In the genomic region with DNA sequence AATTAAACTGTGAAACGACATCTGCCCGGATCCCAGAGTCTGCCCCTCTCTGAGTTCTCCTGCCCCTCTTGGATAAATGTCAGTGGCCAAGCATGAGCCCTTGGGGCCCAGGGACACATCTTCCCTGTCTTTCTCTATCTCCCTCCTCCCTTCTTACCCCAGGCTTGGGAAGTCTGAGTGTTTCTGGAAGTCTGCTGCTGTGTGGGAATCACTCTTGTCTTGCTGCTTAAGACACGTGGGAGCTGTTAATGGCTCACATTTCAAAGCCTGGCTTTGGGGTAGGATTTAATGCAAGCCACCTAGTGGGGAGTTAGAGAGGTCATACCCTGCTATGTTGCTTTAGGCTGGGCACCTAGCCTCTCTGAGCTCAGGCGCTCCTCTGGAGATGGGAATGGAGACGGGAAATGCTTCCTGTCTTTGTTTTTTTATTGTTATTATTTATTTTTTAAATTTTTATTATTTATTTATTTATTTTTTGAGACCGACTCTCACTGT, we compare ENCODE assay signal across 1 cellular context.
TF ChIP-seq lines count a peak whose summit lies in the region.

No MANE protein-coding gene starts in this region.

TF ChIP-seq in K562, 482 proteins besides CTCF, POLR2A, EP300 and RAD21 (continued from another document and continues in another):
- TF ChIP-seq, protein P1, sequence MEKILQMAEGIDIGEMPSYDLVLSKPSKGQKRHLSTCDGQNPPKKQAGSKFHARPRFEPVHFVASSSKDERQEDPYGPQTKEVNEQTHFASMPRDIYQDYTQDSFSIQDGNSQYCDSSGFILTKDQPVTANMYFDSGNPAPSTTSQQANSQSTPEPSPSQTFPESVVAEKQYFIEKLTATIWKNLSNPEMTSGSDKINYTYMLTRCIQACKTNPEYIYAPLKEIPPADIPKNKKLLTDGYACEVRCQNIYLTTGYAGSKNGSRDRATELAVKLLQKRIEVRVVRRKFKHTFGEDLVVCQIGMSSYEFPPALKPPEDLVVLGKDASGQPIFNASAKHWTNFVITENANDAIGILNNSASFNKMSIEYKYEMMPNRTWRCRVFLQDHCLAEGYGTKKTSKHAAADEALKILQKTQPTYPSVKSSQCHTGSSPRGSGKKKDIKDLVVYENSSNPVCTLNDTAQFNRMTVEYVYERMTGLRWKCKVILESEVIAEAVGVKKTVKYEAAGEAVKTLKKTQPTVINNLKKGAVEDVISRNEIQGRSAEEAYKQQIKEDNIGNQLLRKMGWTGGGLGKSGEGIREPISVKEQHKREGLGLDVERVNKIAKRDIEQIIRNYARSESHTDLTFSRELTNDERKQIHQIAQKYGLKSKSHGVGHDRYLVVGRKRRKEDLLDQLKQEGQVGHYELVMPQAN (IDR thresholded peaks at IDR 0.05; ENCODE audit: borderline replicate concordance): peak; percentile 70
- TF ChIP-seq TRIM28 (IDR thresholded peaks at IDR 0.05): no peak
- peak; percentile 27; the same call in 1 of the 2 replicates for TF ChIP-seq SMC3 (conservative IDR thresholded peaks at IDR 0.05; ENCODE audit: insufficient read depth, low read depth, low read length)
- no peak for TF ChIP-seq C11orf30 (IDR thresholded peaks at IDR 0.05; ENCODE audit: low read depth)
- TF ChIP-seq, protein P2, sequence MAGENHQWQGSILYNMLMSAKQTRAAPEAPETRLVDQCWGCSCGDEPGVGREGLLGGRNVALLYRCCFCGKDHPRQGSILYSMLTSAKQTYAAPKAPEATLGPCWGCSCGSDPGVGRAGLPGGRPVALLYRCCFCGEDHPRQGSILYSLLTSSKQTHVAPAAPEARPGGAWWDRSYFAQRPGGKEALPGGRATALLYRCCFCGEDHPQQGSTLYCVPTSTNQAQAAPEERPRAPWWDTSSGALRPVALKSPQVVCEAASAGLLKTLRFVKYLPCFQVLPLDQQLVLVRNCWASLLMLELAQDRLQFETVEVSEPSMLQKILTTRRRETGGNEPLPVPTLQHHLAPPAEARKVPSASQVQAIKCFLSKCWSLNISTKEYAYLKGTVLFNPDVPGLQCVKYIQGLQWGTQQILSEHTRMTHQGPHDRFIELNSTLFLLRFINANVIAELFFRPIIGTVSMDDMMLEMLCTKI (IDR thresholded peaks at IDR 0.05; ENCODE audit: partially characterized antibody): no peak
- TF ChIP-seq ZBTB1 (CRISPR knock-in tag; IDR thresholded peaks at IDR 0.05; ENCODE audit: borderline replicate concordance, low read depth): no peak
- TF ChIP-seq TCF7 (IDR thresholded peaks at IDR 0.05; ENCODE audit: borderline replicate concordance): peak; percentile 88; the same call in 1 of the 2 replicates
- TF ChIP-seq NR3C1 (CRISPR knock-in tag; IDR thresholded peaks at IDR 0.05): no peak
- no peak for TF ChIP-seq HDGF (IDR thresholded peaks at IDR 0.05)
- peak; percentile 75; the same call in 1 of the 2 replicates for TF ChIP-seq TAF7 (tag; IDR thresholded peaks at IDR 0.05)
- TF ChIP-seq ZFPM2 (CRISPR knock-in tag; IDR thresholded peaks at IDR 0.05): no peak
- no peak for TF ChIP-seq ZNF76 (CRISPR knock-in tag; IDR thresholded peaks at IDR 0.05; ENCODE audit: borderline replicate concordance)
- TF ChIP-seq SMARCB1 (IDR thresholded peaks at IDR 0.05; ENCODE audit: insufficient read length, low read depth): no peak
- TF ChIP-seq, protein P3, sequence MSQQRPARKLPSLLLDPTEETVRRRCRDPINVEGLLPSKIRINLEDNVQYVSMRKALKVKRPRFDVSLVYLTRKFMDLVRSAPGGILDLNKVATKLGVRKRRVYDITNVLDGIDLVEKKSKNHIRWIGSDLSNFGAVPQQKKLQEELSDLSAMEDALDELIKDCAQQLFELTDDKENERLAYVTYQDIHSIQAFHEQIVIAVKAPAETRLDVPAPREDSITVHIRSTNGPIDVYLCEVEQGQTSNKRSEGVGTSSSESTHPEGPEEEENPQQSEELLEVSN (IDR thresholded peaks at IDR 0.05; ENCODE audit: borderline replicate concordance in 1 of 2, extremely low read depth in 1 of 2, insufficient read depth in 1 of 2, insufficient read length in 1 of 2, low read depth in 1 of 2, low read length in 1 of 2, poor library complexity in 1 of 2, severe bottlenecking in 1 of 2): peak in 1 of 2 experiments; percentile 62
- peak; percentile 65 for TF ChIP-seq DPF2 (IDR thresholded peaks at IDR 0.05)
- no peak for TF ChIP-seq ZNF121 (CRISPR knock-in tag; conservative IDR thresholded peaks at IDR 0.05)
- TF ChIP-seq, protein P4, sequence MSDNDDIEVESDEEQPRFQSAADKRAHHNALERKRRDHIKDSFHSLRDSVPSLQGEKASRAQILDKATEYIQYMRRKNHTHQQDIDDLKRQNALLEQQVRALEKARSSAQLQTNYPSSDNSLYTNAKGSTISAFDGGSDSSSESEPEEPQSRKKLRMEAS (CRISPR knock-in tag; IDR thresholded peaks at IDR 0.05): peak; percentile 79
- TF ChIP-seq, protein P5, sequence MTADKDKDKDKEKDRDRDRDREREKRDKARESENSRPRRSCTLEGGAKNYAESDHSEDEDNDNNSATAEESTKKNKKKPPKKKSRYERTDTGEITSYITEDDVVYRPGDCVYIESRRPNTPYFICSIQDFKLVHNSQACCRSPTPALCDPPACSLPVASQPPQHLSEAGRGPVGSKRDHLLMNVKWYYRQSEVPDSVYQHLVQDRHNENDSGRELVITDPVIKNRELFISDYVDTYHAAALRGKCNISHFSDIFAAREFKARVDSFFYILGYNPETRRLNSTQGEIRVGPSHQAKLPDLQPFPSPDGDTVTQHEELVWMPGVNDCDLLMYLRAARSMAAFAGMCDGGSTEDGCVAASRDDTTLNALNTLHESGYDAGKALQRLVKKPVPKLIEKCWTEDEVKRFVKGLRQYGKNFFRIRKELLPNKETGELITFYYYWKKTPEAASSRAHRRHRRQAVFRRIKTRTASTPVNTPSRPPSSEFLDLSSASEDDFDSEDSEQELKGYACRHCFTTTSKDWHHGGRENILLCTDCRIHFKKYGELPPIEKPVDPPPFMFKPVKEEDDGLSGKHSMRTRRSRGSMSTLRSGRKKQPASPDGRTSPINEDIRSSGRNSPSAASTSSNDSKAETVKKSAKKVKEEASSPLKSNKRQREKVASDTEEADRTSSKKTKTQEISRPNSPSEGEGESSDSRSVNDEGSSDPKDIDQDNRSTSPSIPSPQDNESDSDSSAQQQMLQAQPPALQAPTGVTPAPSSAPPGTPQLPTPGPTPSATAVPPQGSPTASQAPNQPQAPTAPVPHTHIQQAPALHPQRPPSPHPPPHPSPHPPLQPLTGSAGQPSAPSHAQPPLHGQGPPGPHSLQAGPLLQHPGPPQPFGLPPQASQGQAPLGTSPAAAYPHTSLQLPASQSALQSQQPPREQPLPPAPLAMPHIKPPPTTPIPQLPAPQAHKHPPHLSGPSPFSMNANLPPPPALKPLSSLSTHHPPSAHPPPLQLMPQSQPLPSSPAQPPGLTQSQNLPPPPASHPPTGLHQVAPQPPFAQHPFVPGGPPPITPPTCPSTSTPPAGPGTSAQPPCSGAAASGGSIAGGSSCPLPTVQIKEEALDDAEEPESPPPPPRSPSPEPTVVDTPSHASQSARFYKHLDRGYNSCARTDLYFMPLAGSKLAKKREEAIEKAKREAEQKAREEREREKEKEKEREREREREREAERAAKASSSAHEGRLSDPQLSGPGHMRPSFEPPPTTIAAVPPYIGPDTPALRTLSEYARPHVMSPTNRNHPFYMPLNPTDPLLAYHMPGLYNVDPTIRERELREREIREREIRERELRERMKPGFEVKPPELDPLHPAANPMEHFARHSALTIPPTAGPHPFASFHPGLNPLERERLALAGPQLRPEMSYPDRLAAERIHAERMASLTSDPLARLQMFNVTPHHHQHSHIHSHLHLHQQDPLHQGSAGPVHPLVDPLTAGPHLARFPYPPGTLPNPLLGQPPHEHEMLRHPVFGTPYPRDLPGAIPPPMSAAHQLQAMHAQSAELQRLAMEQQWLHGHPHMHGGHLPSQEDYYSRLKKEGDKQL (CRISPR knock-in tag; IDR thresholded peaks at IDR 0.05; ENCODE audit: borderline replicate concordance): no peak
- TF ChIP-seq, protein P6, sequence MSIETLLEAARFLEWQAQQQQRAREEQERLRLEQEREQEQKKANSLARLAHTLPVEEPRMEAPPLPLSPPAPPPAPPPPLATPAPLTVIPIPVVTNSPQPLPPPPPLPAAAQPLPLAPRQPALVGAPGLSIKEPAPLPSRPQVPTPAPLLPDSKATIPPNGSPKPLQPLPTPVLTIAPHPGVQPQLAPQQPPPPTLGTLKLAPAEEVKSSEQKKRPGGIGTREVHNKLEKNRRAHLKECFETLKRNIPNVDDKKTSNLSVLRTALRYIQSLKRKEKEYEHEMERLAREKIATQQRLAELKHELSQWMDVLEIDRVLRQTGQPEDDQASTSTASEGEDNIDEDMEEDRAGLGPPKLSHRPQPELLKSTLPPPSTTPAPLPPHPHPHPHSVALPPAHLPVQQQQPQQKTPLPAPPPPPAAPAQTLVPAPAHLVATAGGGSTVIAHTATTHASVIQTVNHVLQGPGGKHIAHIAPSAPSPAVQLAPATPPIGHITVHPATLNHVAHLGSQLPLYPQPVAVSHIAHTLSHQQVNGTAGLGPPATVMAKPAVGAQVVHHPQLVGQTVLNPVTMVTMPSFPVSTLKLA (conservative IDR thresholded peaks at IDR 0.05): peak; percentile 76 to 86
- TF ChIP-seq TBP (optimal IDR thresholded peaks at IDR 0.05; ENCODE audit: low read depth, low read length): peak; percentile 71
- TF ChIP-seq, protein P7, sequence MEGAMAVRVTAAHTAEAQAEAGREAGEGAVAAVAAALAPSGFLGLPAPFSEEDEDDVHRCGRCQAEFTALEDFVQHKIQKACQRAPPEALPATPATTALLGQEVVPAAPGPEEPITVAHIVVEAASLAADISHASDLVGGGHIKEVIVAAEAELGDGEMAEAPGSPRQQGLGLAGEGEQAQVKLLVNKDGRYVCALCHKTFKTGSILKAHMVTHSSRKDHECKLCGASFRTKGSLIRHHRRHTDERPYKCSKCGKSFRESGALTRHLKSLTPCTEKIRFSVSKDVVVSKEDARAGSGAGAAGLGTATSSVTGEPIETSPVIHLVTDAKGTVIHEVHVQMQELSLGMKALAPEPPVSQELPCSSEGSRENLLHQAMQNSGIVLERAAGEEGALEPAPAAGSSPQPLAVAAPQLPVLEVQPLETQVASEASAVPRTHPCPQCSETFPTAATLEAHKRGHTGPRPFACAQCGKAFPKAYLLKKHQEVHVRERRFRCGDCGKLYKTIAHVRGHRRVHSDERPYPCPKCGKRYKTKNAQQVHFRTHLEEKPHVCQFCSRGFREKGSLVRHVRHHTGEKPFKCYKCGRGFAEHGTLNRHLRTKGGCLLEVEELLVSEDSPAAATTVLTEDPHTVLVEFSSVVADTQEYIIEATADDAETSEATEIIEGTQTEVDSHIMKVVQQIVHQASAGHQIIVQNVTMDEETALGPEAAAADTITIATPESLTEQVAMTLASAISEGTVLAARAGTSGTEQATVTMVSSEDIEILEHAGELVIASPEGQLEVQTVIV (CRISPR knock-in tag; IDR thresholded peaks at IDR 0.05; ENCODE audit: borderline replicate concordance): no peak
- no peak for TF ChIP-seq KLF6 (CRISPR knock-in tag; IDR thresholded peaks at IDR 0.05; ENCODE audit: borderline replicate concordance)
- TF ChIP-seq, protein P8, sequence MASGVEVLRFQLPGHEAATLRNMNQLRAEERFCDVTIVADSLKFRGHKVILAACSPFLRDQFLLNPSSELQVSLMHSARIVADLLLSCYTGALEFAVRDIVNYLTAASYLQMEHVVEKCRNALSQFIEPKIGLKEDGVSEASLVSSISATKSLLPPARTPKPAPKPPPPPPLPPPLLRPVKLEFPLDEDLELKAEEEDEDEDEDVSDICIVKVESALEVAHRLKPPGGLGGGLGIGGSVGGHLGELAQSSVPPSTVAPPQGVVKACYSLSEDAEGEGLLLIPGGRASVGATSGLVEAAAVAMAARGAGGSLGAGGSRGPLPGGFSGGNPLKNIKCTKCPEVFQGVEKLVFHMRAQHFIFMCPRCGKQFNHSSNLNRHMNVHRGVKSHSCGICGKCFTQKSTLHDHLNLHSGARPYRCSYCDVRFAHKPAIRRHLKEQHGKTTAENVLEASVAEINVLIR (CRISPR knock-in tag; IDR thresholded peaks at IDR 0.05): no peak
- peak; percentile 46; the same call in 1 of the 2 replicates for TF ChIP-seq ZSCAN29 (IDR thresholded peaks at IDR 0.05)
- peak; percentile 53 for TF ChIP-seq SAP30 (IDR thresholded peaks at IDR 0.05; ENCODE audit: borderline replicate concordance, insufficient read depth, low read depth, low read length, poor library complexity, severe bottlenecking)
- no peak for TF ChIP-seq TGIF2 (CRISPR knock-in tag; IDR thresholded peaks at IDR 0.05)
- TF ChIP-seq, protein P9, sequence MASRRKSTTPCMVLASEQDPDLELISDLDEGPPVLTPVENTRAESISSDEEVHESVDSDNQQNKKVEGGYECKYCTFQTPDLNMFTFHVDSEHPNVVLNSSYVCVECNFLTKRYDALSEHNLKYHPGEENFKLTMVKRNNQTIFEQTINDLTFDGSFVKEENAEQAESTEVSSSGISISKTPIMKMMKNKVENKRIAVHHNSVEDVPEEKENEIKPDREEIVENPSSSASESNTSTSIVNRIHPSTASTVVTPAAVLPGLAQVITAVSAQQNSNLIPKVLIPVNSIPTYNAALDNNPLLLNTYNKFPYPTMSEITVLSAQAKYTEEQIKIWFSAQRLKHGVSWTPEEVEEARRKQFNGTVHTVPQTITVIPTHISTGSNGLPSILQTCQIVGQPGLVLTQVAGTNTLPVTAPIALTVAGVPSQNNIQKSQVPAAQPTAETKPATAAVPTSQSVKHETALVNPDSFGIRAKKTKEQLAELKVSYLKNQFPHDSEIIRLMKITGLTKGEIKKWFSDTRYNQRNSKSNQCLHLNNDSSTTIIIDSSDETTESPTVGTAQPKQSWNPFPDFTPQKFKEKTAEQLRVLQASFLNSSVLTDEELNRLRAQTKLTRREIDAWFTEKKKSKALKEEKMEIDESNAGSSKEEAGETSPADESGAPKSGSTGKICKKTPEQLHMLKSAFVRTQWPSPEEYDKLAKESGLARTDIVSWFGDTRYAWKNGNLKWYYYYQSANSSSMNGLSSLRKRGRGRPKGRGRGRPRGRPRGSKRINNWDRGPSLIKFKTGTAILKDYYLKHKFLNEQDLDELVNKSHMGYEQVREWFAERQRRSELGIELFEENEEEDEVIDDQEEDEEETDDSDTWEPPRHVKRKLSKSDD (conservative IDR thresholded peaks at IDR 0.05; ENCODE audit: low read length): no peak
- TF ChIP-seq ETV1 (tag; conservative IDR thresholded peaks at IDR 0.05; ENCODE audit: low read depth): peak; percentile 27
- TF ChIP-seq, protein P10, sequence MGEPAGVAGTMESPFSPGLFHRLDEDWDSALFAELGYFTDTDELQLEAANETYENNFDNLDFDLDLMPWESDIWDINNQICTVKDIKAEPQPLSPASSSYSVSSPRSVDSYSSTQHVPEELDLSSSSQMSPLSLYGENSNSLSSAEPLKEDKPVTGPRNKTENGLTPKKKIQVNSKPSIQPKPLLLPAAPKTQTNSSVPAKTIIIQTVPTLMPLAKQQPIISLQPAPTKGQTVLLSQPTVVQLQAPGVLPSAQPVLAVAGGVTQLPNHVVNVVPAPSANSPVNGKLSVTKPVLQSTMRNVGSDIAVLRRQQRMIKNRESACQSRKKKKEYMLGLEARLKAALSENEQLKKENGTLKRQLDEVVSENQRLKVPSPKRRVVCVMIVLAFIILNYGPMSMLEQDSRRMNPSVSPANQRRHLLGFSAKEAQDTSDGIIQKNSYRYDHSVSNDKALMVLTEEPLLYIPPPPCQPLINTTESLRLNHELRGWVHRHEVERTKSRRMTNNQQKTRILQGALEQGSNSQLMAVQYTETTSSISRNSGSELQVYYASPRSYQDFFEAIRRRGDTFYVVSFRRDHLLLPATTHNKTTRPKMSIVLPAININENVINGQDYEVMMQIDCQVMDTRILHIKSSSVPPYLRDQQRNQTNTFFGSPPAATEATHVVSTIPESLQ (CRISPR knock-in tag; IDR thresholded peaks at IDR 0.05): no peak
- no peak for TF ChIP-seq POLR3G (IDR thresholded peaks at IDR 0.05; ENCODE audit: extremely low read depth, insufficient read length, insufficient replicate concordance)
- no peak for TF ChIP-seq ZNF133 (CRISPR knock-in tag; IDR thresholded peaks at IDR 0.05)
- no peak for TF ChIP-seq SETDB1 (IDR thresholded peaks at IDR 0.05; ENCODE audit: low read length)
